ENCODE assay signal across 1 cellular context in the genomic region with DNA sequence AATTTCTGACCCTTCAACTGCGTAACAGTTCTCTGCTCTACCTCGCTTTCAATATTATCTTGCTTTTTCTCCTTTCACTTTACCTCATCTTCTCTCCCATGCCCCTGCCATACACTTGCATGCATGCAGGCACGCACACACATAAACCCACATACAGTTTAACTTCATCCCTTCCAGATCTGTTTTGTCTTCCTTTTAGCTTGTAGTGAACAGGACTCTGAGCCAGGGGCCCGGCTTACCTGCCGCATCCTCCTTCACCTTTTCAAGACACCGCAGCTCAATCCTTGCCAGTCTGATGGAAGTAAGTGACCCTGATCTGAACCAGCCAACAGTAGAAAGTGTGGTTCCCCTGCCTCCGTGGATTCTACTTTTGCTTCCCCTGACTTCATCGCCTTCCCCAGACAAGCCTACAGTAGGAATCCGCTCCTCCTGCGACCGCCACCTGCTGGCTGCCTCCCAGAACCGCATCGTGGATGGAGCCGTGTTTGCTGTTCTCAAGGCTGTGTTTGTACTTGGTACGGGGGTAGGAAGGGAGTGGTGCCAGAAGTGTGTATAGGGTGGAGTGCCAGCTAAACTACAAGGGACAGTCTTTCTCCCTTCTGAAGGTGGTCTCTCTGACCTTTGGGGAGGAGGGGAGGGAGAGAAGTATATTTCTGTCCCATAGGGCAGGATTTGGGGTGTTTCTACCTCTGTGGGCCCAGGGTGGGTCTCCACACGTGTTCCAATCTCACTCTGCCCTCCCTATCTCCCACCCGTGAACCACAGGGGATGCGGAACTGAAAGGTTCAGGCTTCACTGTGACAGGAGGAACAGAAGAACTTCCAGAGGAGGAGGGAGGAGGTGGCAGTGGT.
TF ChIP-seq lines count a peak whose summit lies in the region.

No MANE protein-coding gene starts in this region.

TF ChIP-seq in neural cell, 6 proteins besides CTCF, POLR2A, EP300 and RAD21 (continued from another document):
- TF ChIP-seq REST (IDR thresholded peaks at IDR 0.05; ENCODE audit: borderline replicate concordance) (no peak), TAF1 (IDR thresholded peaks at IDR 0.05; ENCODE audit: low read depth) (no peak), POLR2AphosphoS5 (IDR thresholded peaks at IDR 0.05) (no peak), MXI1 (conservative IDR thresholded peaks at IDR 0.05; ENCODE audit: poor library complexity, severe bottlenecking) (peak; percentile 31)
